ENCODE assay signal across 24 cellular contexts in genomic region chr9:126144617-126145456, GRCh38.
A peak's percentile ranks its signal among the peaks of the same experiment; 100 is the strongest.
DNase-seq lines count a peak whose midpoint lies in the region; ATAC-seq and TF ChIP-seq lines count a peak whose summit lies in the region.
"Had no signal": no experiment of that assay in that cellular context is flagged by ENCODE, and none has a peak within 500 bp of the region (broad histone marks: within the 10 kb centered on the region; RNA-seq: fewer than 3 reads in every experiment).

No MANE protein-coding gene starts in this region.

- TF ChIP-seq CTCF in osteocyte (IDR thresholded peaks at IDR 0.05), result no peak
- no peak for TF ChIP-seq CTCF in gastroesophageal sphincter (IDR thresholded peaks at IDR 0.05)

- intact Hi-C loops in cardiac septum (cut with DNase I), result no loop called here

- H3K4me3 Mint-ChIP-seq in osteocyte (ENCODE audit: unreplicated experiment), result no peak overlapping the region
- H3K4me3 Mint-ChIP-seq: activated naive CD4-positive, alpha-beta T cell treated with anti-CD3 and anti-CD28 coated beads, Interleukin-2, amount 10 ng/mL, durations not matched to agents 7 days and 5 days; neural crest cell; stimulated activated naive CD8-positive, alpha-beta T cell treated with anti-CD3 and anti-CD28 coated beads, Interleukin-15, Interleukin-2, amounts not matched to agents 100 ng/mL and 50 ng/mL, for 24 hours; T-helper 2 cell treated with Interferon-gamma antibody and Interleukin-4, amounts not matched to agents 5 μg/mL and 100 μg/mL, for 36 hours had no signal

- peaks cover 7% of the 10 kb centered on the region for H3K9me3 Mint-ChIP-seq in osteocyte (ENCODE audit: unreplicated experiment)
- H3K9me3 Mint-ChIP-seq: activated naive CD4-positive, alpha-beta T cell treated with anti-CD3 and anti-CD28 coated beads, Interleukin-2, amount 10 ng/mL, durations not matched to agents 7 days and 5 days; T-helper 2 cell treated with Interferon-gamma antibody and Interleukin-4, amounts not matched to agents 5 μg/mL and 100 μg/mL, for 36 hours had no signal

- H3K4me1 Mint-ChIP-seq in osteocyte (ENCODE audit: unreplicated experiment), result no peaks in the 10 kb centered on the region
- H3K4me1 Mint-ChIP-seq: activated naive CD4-positive, alpha-beta T cell treated with anti-CD3 and anti-CD28 coated beads, Interleukin-2, amount 10 ng/mL, durations not matched to agents 7 days and 5 days had no signal

- H3K9me3 ChIP-seq in gastroesophageal sphincter, result no peaks in the 10 kb centered on the region

- DNase-seq in AG20443 (ENCODE audit: low spot score), result peak; percentile 7
- peak; percentile 30 for DNase-seq in MV-4-11 (lab: John Stamatoyannopoulos, UW)
- peak; percentile 43 for DNase-seq in cardiac septum (ENCODE audit: low spot score)
- DNase-seq in osteocyte (ENCODE audit: extremely low spot score, unreplicated experiment), result peak; percentile 66
- DNase-seq: activated CD4-positive, alpha-beta T cell treated with anti-CD3 and anti-CD28 coated beads, Interleukin-2, amount 50 U/mL, for 1 hour; activated naive CD4-positive, alpha-beta T cell treated with anti-CD3 and anti-CD28 coated beads, Interleukin-2, amount 10 ng/mL, durations not matched to agents 7 days and 5 days; amygdala; C1 segment of cervical spinal cord; Calu3; MM.1S; mucosa of descending colon; NCI-H526; stimulated activated CD4-positive, alpha-beta T cell treated with anti-CD3 and anti-CD28 coated beads, Interleukin-4, amount 100 ng/mL, for 1 hour; trophoblast cell; WERI-Rb-1 had no signal

- WGBS in gastroesophageal sphincter (ENCODE audit: low coverage in 1 of 2), 2 donors, result 25 to 68% methylated on average over 7 to 10 of the region's 11 CpGs

- H3K4me1 ChIP-seq in gastroesophageal sphincter, result no peaks in the 10 kb centered on the region

- H3K36me3 Mint-ChIP-seq in osteocyte (ENCODE audit: unreplicated experiment), result no peaks in the 10 kb centered on the region
- H3K36me3 Mint-ChIP-seq: activated naive CD4-positive, alpha-beta T cell treated with anti-CD3 and anti-CD28 coated beads, Interleukin-2, amount 10 ng/mL, durations not matched to agents 7 days and 5 days had no signal

- ATAC-seq in HG02798 (IDR thresholded peaks at IDR 0.05; ENCODE audit: poor library complexity, unreplicated experiment), result no peak
- ATAC-seq in gastroesophageal sphincter, result no peak
- ATAC-seq in GM21367 (IDR thresholded peaks at IDR 0.05; ENCODE audit: unreplicated experiment), result no peak
- ATAC-seq in HG03135 (IDR thresholded peaks at IDR 0.05; ENCODE audit: unreplicated experiment), result no peak
- ATAC-seq: mucosa of descending colon, SK-N-SH treated with all-trans-retinoic acid at 6 μM for 48 hours had no signal

- no peak for TF ChIP-seq POLR2A in gastroesophageal sphincter (IDR thresholded peaks at IDR 0.05)

- peaks cover 57% of the 10 kb centered on the region for H3K27me3 Mint-ChIP-seq in osteocyte (ENCODE audit: unreplicated experiment)

- no peak overlapping the region for H3K27ac Mint-ChIP-seq in osteocyte (ENCODE audit: unreplicated experiment)
- H3K27ac Mint-ChIP-seq: activated naive CD4-positive, alpha-beta T cell treated with anti-CD3 and anti-CD28 coated beads, Interleukin-2, amount 10 ng/mL, durations not matched to agents 7 days and 5 days; stimulated activated naive CD8-positive, alpha-beta T cell treated with anti-CD3 and anti-CD28 coated beads, Interleukin-15, Interleukin-2, amounts not matched to agents 100 ng/mL and 50 ng/mL, for 24 hours; T-helper 2 cell treated with Interferon-gamma antibody and Interleukin-4, amounts not matched to agents 5 μg/mL and 100 μg/mL, for 36 hours had no signal

- no peak for TF ChIP-seq EP300 in gastroesophageal sphincter (IDR thresholded peaks at IDR 0.05)

- no peaks in the 10 kb centered on the region for H3K36me3 ChIP-seq in gastroesophageal sphincter
- H3K36me3 ChIP-seq: WERI-Rb-1 had no signal

- H3K27ac ChIP-seq in gastroesophageal sphincter, result no peak overlapping the region
- H3K27ac ChIP-seq: RWPE1, WERI-Rb-1 had no signal

- peaks cover 12% of the 10 kb centered on the region for H3K27me3 ChIP-seq in gastroesophageal sphincter

- no peak overlapping the region for H3K4me3 ChIP-seq in gastroesophageal sphincter
- H3K4me3 ChIP-seq: mucosa of descending colon had no signal

Comparison
In these comparisons a context has a peak if more than half of its experiments do, and no peak if none do; other contexts are left out.
1. DNase-seq: peak in every context shown above with its lines; median percentile 66 in osteocyte; 43 in cardiac septum; 30 in MV-4-11; 7 in AG20443.